12 cellular contexts compared by ENCODE assay signal in the genomic region with DNA sequence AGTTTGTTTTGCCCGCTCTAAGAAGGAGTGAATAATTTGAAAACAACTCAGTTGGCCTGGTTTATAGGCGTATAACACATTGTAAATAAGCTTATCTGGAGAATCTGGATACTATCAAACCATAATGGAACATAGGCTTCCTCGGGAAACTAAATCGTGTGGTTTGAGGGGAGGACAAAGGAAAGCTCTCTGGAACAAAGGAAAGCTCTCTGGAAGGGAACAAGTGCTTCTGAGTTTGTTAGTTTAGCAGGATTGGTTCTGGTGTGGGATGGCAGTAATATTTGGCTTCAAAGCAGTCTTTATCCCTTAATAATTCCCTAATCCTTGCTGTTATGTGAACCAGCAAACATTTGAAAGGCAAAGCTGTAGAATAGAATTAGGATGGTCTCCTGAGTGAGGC.
"Had no signal": no experiment of that assay in that cellular context is flagged by ENCODE, and none has a peak within 500 bp of the region (broad histone marks: within the 10 kb centered on the region; RNA-seq: fewer than 3 reads in every experiment).

No MANE protein-coding gene starts in this region.

- H3K27me3 ChIP-seq: esophagus muscularis mucosa, neutrophil, tibial nerve, uterus had no signal

- H3K4me3 ChIP-seq: esophagus muscularis mucosa, mucosa of descending colon, tibial nerve, uterus had no signal

- H3K27ac ChIP-seq: esophagus muscularis mucosa, neutrophil, tibial nerve, uterus had no signal

- H3K9me3 ChIP-seq: mucosa of descending colon, neutrophil, uterus had no signal

- H3K4me1 ChIP-seq: esophagus muscularis mucosa, tibial nerve, uterus had no signal

- H3K36me3 ChIP-seq: esophagus muscularis mucosa, neutrophil, tibial nerve, uterus had no signal

- DNase-seq: activated CD4-positive, alpha-beta T cell treated with anti-CD3 and anti-CD28 coated beads, Interleukin-2, amount 50 U/mL, for 1 hour; activated gamma-delta T cell; effector memory CD4-positive, alpha-beta T cell; mucosa of descending colon; naive thymus-derived CD4-positive, alpha-beta T cell; posterior cingulate gyrus; retina; stimulated activated CD4-positive, alpha-beta T cell treated with anti-CD3 and anti-CD28 coated beads, Interleukin-2, amount 100 ng/mL, for 48 hours; uterus had no signal
